In the genomic region with DNA sequence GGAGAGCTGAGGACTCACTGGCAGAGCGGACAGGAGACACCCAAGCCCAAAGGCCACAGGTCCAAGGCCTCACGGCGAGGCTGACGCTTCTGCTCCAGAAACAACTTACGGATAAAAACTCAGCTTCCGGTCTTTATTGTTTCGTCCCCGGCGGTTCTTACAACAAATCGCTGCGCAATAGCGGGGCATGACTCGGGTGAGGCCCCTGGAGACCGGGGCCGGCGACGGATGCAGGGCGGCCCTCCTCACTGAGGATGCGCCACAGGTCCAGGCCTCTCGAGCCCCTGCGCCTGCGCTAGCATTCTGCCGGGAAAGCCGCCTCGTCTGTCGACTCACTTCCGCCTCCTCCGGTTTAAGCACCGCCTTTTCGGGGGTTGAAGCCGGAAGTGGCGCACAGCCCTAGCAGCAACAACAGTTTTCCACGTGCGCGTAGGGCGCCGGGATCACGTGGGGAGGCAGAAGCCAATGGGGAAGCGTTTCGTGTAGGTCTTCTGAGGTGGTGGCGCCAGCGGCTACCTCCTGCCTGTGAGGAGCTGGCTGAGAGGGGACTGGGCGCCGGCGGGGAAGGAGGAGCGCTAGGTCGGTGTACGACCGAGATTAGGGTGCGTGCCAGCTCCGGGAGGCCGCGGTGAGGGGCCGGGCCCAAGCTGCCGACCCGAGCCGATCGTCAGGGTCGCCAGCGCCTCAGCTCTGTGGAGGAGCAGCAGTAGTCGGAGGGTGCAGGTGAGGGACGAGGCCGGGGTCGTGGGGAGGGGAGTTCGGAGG, we compare ENCODE assay signal across 8 cellular contexts. TPM values are rescaled to one million over a fixed set of nuclear protein-coding genes. Genes with fewer than 3 reads are reported as not detected.
DNase-seq lines count a peak whose midpoint lies in the region; ATAC-seq and TF ChIP-seq lines count a peak whose summit lies in the region.

A gene (plus strand): TSS at position 494 of the 765 bp plus-strand sequence. CDS start 1,853 bp downstream, outside the sequence.
A gene with protein sequence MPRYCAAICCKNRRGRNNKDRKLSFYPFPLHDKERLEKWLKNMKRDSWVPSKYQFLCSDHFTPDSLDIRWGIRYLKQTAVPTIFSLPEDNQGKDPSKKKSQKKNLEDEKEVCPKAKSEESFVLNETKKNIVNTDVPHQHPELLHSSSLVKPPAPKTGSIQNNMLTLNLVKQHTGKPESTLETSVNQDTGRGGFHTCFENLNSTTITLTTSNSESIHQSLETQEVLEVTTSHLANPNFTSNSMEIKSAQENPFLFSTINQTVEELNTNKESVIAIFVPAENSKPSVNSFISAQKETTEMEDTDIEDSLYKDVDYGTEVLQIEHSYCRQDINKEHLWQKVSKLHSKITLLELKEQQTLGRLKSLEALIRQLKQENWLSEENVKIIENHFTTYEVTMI (minus strand): TSS at position 326 of the 765 bp plus-strand sequence. CDS start 137 bp downstream, at position 189.

- no peaks in the 10 kb centered on the region for H3K9me3 Mint-ChIP-seq in CD8-positive, alpha-beta memory T cell

- H3K27ac Mint-ChIP-seq in CD8-positive, alpha-beta memory T cell, result peak within 1 kb of the TSS; percentile 97 to 100 (median 100)

- peaks cover 10% of the 10 kb centered on the region for H3K36me3 ChIP-seq in CD8-positive, alpha-beta memory T cell (ENCODE audit: insufficient read depth, low read length)
- peaks cover 0 to 6% of the 10 kb centered on the region in 2 donors for H3K36me3 ChIP-seq in lung (ENCODE audit: control insufficient read depth in 2 of 2, insufficient read depth in 2 of 2, low read length in 2 of 2)

- H3K4me3 Mint-ChIP-seq in CD8-positive, alpha-beta memory T cell, result peak within 1 kb of the TSS; percentile 92 to 99 (median 95)

- H3K27ac ChIP-seq in CD8-positive, alpha-beta memory T cell (ENCODE audit: low read depth, low read length), result peak within 1 kb of the TSS; percentile 100
- H3K27ac ChIP-seq in lung (ENCODE audit: low read depth in 1 of 2, low read length in 1 of 2), result peak within 1 kb of the TSS; percentile 93 to 98

- peaks cover 38% of the 10 kb centered on the region for H3K4me1 ChIP-seq in CD8-positive, alpha-beta memory T cell (ENCODE audit: insufficient read depth, low read length)
- H3K4me1 ChIP-seq in lung (ENCODE audit: control insufficient read depth in 2 of 2, insufficient read depth in 2 of 2, low read length in 2 of 2), result peaks cover 2 to 10% of the 10 kb centered on the region in 2 donors

- CTCF ChIA-PET in CD8-positive, alpha-beta memory T cell (lab: Charles Lee), result interaction anchor here (1.0 to 1.4 kb wide), 3 partner anchors 9 to 44 kb away, joined by 3 to 6 read pairs (median 4); a partner anchor contains a TSS

- peak; percentile 98 to 100 (median 100) for DNase-seq in CD8-positive, alpha-beta memory T cell
- peak; percentile 86 for DNase-seq in HS-5 (ENCODE audit: low read depth)
- DNase-seq in NK-92 treated with Interleukin-12 subunit alpha and Interleukin-12 subunit beta, amount 100 ng/mL, for 24 hours (lab: John Stamatoyannopoulos, UW), result peak; percentile 100
- peak; percentile 98 for DNase-seq in activated CD8-positive, alpha-beta memory T cell treated with anti-CD3 and anti-CD28 coated beads for 24 hours
- peak; percentile 99 for DNase-seq in effector CD8-positive, alpha-beta T cell (lab: John Stamatoyannopoulos, UW)
- peak; percentile 100 for DNase-seq in lung (ENCODE audit: low spot score)
- peak; percentile 94 to 99 (median 98) for DNase-seq in stimulated activated CD4-positive, alpha-beta T cell treated with anti-CD3 and anti-CD28 coated beads, TNF-alpha, amount 100 ng/mL, for 4 hours (ENCODE audit: low read depth in 3 of 3)

- 0% methylated on average over 60 to 65 of the region's 65 CpGs for WGBS in lung, 2 donors

- peaks cover 0 to 5% of the 10 kb centered on the region in 2 donors for H3K27me3 Mint-ChIP-seq in CD8-positive, alpha-beta memory T cell

- H3K27me3 ChIP-seq in CD8-positive, alpha-beta memory T cell (ENCODE audit: insufficient read depth, low read length, poor library complexity, severe bottlenecking), result no peaks in the 10 kb centered on the region
- H3K27me3 ChIP-seq in lung (ENCODE audit: control insufficient read depth, insufficient read depth), result no peaks in the 10 kb centered on the region

- peaks cover 9 to 55% (median 12%) of the 10 kb centered on the region in 3 donors for H3K36me3 Mint-ChIP-seq in CD8-positive, alpha-beta memory T cell

- ATAC-seq in GM19468 (IDR thresholded peaks at IDR 0.05; ENCODE audit: extremely low read depth, unreplicated experiment) (peak; percentile 96), lung (ENCODE audit: insufficient read depth, low FRiP score) (peak; percentile 95)

- no peaks in the 10 kb centered on the region for H3K9me3 ChIP-seq in CD8-positive, alpha-beta memory T cell (ENCODE audit: low read length)
- H3K9me3 ChIP-seq in lung (ENCODE audit: control insufficient read depth in 2 of 2, insufficient read depth in 1 of 2, low read length in 1 of 2), result no peaks in the 10 kb centered on the region

- POLR2A ChIA-PET in CD8-positive, alpha-beta memory T cell (lab: Charles Lee), result interaction anchor here (0.8 to 3.8 kb wide), 4 partner anchors 10 to 1401 kb away, joined by 4 to 72 read pairs (median 4); a partner anchor contains a TSS

- H3K4me1 Mint-ChIP-seq in CD8-positive, alpha-beta memory T cell, result peaks cover 61 to 83% (median 77%) of the 10 kb centered on the region in 3 donors

- peak within 1 kb of the TSS; percentile 92 for H3K4me3 ChIP-seq in CD8-positive, alpha-beta memory T cell (ENCODE audit: low read length)
- peak within 1 kb of the TSS; percentile 91 for H3K4me3 ChIP-seq in lung

- TF ChIP-seq CTCF in lung (IDR thresholded peaks at IDR 0.05; ENCODE audit: control extremely low read depth, extremely low read depth), result no peak

RNA-seq across cellular contexts. Expression of the first gene that starts in this region (rescaled TPM):
- total RNA-seq in CD8-positive, alpha-beta memory T cell, result 10 to 100 TPM; 10.1 to 12.0 TPM
- 37.5 TPM for polyA plus RNA-seq in CD8-positive, alpha-beta memory T cell
- 10 to 100 TPM; 24.8 to 40.0 TPM for total RNA-seq in lung
- polyA plus RNA-seq in lung, result 10 to 100 TPM; 11.4 to 31.3 TPM

RNA-seq across cellular contexts. Expression of the second gene that starts in this region (rescaled TPM):
- total RNA-seq in CD8-positive, alpha-beta memory T cell, result 10 to 100 TPM; 36.8 to 40.9 TPM
- polyA plus RNA-seq in CD8-positive, alpha-beta memory T cell, result 27.9 TPM
- 10 to 100 TPM; 23.9 to 41.3 TPM for total RNA-seq in lung
- polyA plus RNA-seq in lung, result 10 to 100 TPM in 1 of 2 donors, 1 to 10 TPM in 1; 8.5 to 10.4 TPM

Comparison
In these comparisons a context has a peak if more than half of its experiments do, and no peak if none do; other contexts are left out.
1. Peak in every context shown above with its lines: DNase-seq, ATAC-seq, H3K4me3 ChIP-seq and H3K27ac ChIP-seq.